ENCODE assay signal across 8 cellular contexts in the genomic region with DNA sequence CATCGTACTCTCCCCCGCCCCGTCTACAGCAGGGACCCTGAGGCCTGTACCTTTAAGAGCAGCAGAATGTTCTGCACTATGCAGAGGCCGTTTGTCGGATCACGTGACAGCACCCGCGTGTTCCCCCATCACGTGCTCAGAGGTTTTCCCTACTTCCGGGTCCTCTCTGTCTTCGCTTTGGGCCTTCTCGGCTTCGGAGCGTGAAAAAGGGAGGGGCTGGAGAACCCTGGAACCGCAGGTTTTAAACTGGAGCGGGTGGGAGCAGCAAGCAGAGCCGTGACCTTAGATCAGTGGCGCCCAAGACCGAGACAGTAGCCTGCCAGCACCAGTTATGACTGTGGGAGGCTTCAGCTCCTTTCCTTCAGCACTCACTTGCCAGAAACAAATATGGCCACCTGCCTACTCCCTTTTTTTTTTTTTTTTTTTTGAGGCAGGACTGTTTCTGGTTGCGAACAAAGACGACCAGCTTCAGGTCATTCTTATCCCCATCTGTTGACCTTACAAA.
A peak's percentile ranks its signal among the peaks of the same experiment; 100 is the strongest.
DNase-seq lines count a peak whose midpoint lies in the region; ATAC-seq, FAIRE-seq and TF ChIP-seq lines count a peak whose summit lies in the region.

A gene (minus strand): TSS at position 105 of the 505 bp plus-strand sequence. CDS start 315 bp downstream, outside the sequence.

- peak; percentile 97 for DNase-seq in CMK (ENCODE audit: low read depth)
- peak; percentile 89 for DNase-seq in GM20000 (ENCODE audit: low spot score)
- peak; percentile 97 for DNase-seq in HTR-8/SVneo (ENCODE audit: insufficient read length, low spot score)
- peak; percentile 96 for DNase-seq in NOMO-1 treated with DMSO at 0.1 percent for 48 hours (lab: John Stamatoyannopoulos, UW; ENCODE audit: unreplicated experiment)
- DNase-seq in activated CD8-positive, alpha-beta memory T cell treated with anti-CD3 and anti-CD28 coated beads for 4 hours (ENCODE audit: low read depth in 2 of 2), result peak; percentile 72 to 80
- DNase-seq in effector memory CD8-positive, alpha-beta T cell, result peak; percentile 80 to 87 (median 85)
- DNase-seq in medulla oblongata (ENCODE audit: extremely low spot score), result peak; percentile 97
- peak; percentile 73 to 81 (median 80) for DNase-seq in stimulated activated CD4-positive, alpha-beta T cell treated with anti-CD3 and anti-CD28 coated beads, TNF-alpha, amount 100 ng/mL, for 48 hours (ENCODE audit: low read depth in 3 of 3)

- peaks cover 33% of the 10 kb centered on the region for H3K36me3 Mint-ChIP-seq in effector memory CD8-positive, alpha-beta T cell (ENCODE audit: insufficient read depth)

- peak; percentile 64 for ATAC-seq in effector memory CD8-positive, alpha-beta T cell (replicated peaks)

- no peak for FAIRE-seq in HTR-8/SVneo (lab: Jason Lieb, UNC)

- H3K27me3 Mint-ChIP-seq in effector memory CD8-positive, alpha-beta T cell, result no peaks in the 10 kb centered on the region

- H3K9me3 Mint-ChIP-seq in effector memory CD8-positive, alpha-beta T cell, result no peaks in the 10 kb centered on the region

- H3K4me3 Mint-ChIP-seq in effector memory CD8-positive, alpha-beta T cell, result peak within 1 kb of the TSS; percentile 91 to 97

- H3K4me1 Mint-ChIP-seq in effector memory CD8-positive, alpha-beta T cell (ENCODE audit: low read depth in 2 of 2), result peaks cover 62 to 66% of the 10 kb centered on the region in 2 donors

- no peak for TF ChIP-seq CTCF in GM20000 (IDR thresholded peaks at IDR 0.05; ENCODE audit: extremely low read depth, missing control alignments)

- H3K27ac Mint-ChIP-seq in effector memory CD8-positive, alpha-beta T cell, result peak within 1 kb of the TSS; percentile 98 to 99

Comparison
In these comparisons a context has a peak if more than half of its experiments do, and no peak if none do; other contexts are left out.
1. Peak in every context shown above with its lines: DNase-seq and ATAC-seq.